In genomic region chr7:6010370-6010769, GRCh38 we compare ENCODE assay signal across 10 cellular contexts. TPM values are rescaled to one million over a fixed set of nuclear protein-coding genes. Genes with fewer than 3 reads are reported as not detected.
A peak's percentile ranks its signal among the peaks of the same experiment; 100 is the strongest.
DNase-seq lines count a peak whose midpoint lies in the region; ATAC-seq and TF ChIP-seq lines count a peak whose summit lies in the region.
"Not testable (repeated sequence)": the region's sequence is repeated elsewhere in the genome, so short reads cannot be mapped to it uniquely, and the experiment has no call there.
"Had no signal": no experiment of that assay in that cellular context is flagged by ENCODE, and none has a peak within 500 bp of the region (broad histone marks: within the 10 kb centered on the region; RNA-seq: fewer than 3 reads in every experiment).

No MANE protein-coding gene starts in this region.

- H3K27ac ChIP-seq in CD4-positive, alpha-beta memory T cell (ENCODE audit: low read depth, low read length); HUES64 (ENCODE audit: low read depth, low read length); iPS-20b (ENCODE audit: low read length); neural progenitor cell; thoracic aorta: not testable (repeated sequence)

- peaks cover 16% of the 10 kb centered on the region for H3F3A ChIP-seq in neural progenitor cell (ENCODE audit: low read depth)

- 95% methylated on average over 8 of the region's 8 CpGs for WGBS in HUES64

- peak overlapping the region; percentile 20 to 93 (median 85) for H3K27ac Mint-ChIP-seq in CD4-positive, alpha-beta memory T cell
- peak overlapping the region; percentile 56 to 65 for H3K27ac Mint-ChIP-seq in T-cell
- peak overlapping the region; percentile 59 for H3K27ac Mint-ChIP-seq in activated naive CD4-positive, alpha-beta T cell treated with anti-CD3 and anti-CD28 coated beads for 36 hours
- H3K27ac Mint-ChIP-seq in effector memory CD8-positive, alpha-beta T cell: peak overlapping the region; percentile 31 to 93
- H3K27ac Mint-ChIP-seq in neural progenitor cell: not testable (repeated sequence)

- CTCF ChIA-PET in CD4-positive, alpha-beta memory T cell (lab: Charles Lee; ENCODE audit: partially characterized antibody); activated naive CD4-positive, alpha-beta T cell treated with anti-CD3 and anti-CD28 coated beads for 36 hours (lab: Charles Lee): not testable (repeated sequence)
- CTCF ChIA-PET in T-cell (lab: Charles Lee): interaction anchor here in 1 of 2 donors (1.7 kb wide), 1 partner anchor 17 kb away, joined by 4 read pairs; no protein-coding TSS in a partner anchor

- not testable (repeated sequence) for TF ChIP-seq CTCF in neural progenitor cell (IDR thresholded peaks at IDR 0.05); thoracic aorta (IDR thresholded peaks at IDR 0.05)

- peaks cover 19 to 44% (median 26%) of the 10 kb centered on the region in 4 donors for H3K4me1 Mint-ChIP-seq in CD4-positive, alpha-beta memory T cell
- H3K4me1 Mint-ChIP-seq in T-cell (peaks cover 31 to 47% (median 36%) of the 10 kb centered on the region in 3 donors), neural progenitor cell (peaks cover 15% of the 10 kb centered on the region)
- peaks cover 48% of the 10 kb centered on the region for H3K4me1 Mint-ChIP-seq in activated naive CD4-positive, alpha-beta T cell treated with anti-CD3 and anti-CD28 coated beads for 36 hours (ENCODE audit: low read depth)
- H3K4me1 Mint-ChIP-seq in effector memory CD8-positive, alpha-beta T cell (ENCODE audit: low read depth in 2 of 2): peaks cover 14 to 24% of the 10 kb centered on the region in 2 donors

- peak overlapping the region; percentile 57 to 97 (median 82) for H3K4me3 Mint-ChIP-seq in CD4-positive, alpha-beta memory T cell
- H3K4me3 Mint-ChIP-seq in T-cell: peak overlapping the region; percentile 82 to 92 (median 82)
- peak overlapping the region; percentile 87 for H3K4me3 Mint-ChIP-seq in activated naive CD4-positive, alpha-beta T cell treated with anti-CD3 and anti-CD28 coated beads for 36 hours
- peak overlapping the region; percentile 83 to 88 for H3K4me3 Mint-ChIP-seq in effector memory CD8-positive, alpha-beta T cell
- H3K4me3 Mint-ChIP-seq in neural progenitor cell: peak overlapping the region; percentile 91

- peaks cover 21% of the 10 kb centered on the region for H3K4me1 ChIP-seq in CD4-positive, alpha-beta memory T cell (ENCODE audit: insufficient read depth, low read length)
- H3K4me1 ChIP-seq in HUES64 (ENCODE audit: insufficient read depth, low read length); iPS-20b (ENCODE audit: insufficient read depth, low read length); neural progenitor cell: not testable (repeated sequence)
- H3K4me1 ChIP-seq in thoracic aorta (ENCODE audit: control insufficient read depth in 1 of 2, low read depth in 2 of 2): peaks cover 9 to 17% of the 10 kb centered on the region in 2 donors

- H3K4me3 ChIP-seq in CD4-positive, alpha-beta memory T cell (ENCODE audit: low read length in 2 of 2): not testable (repeated sequence)
- H3K4me3 ChIP-seq in HUES64 (ENCODE audit: low read length) (peak overlapping the region; percentile 85), iPS-20b (ENCODE audit: low read length) (peak overlapping the region; percentile 88), neural progenitor cell (peak overlapping the region; percentile 65), thoracic aorta (peak overlapping the region; percentile 88)

- not testable (repeated sequence) for H2AFZ ChIP-seq in neural progenitor cell (replicated peaks)

- H3K27me3 ChIP-seq in CD4-positive, alpha-beta memory T cell (ENCODE audit: insufficient read depth, low read length); HUES64 (ENCODE audit: insufficient read depth, low read length); iPS-20b (ENCODE audit: insufficient read depth, low read length); neural progenitor cell; thoracic aorta (replicated peaks; ENCODE audit: insufficient read depth): not testable (repeated sequence)

- ATAC-seq in T-cell (replicated peaks in 1 of 4); effector memory CD8-positive, alpha-beta T cell (replicated peaks); thoracic aorta (ENCODE audit: insufficient number of reproducible peaks, low FRiP score, low read depth): not testable (repeated sequence)

- not testable (repeated sequence) for H3K27me3 Mint-ChIP-seq in CD4-positive, alpha-beta memory T cell; T-cell; activated naive CD4-positive, alpha-beta T cell treated with anti-CD3 and anti-CD28 coated beads for 36 hours (ENCODE audit: low read depth); effector memory CD8-positive, alpha-beta T cell; neural progenitor cell (ENCODE audit: insufficient read depth, low read depth)

- H3K9me3 Mint-ChIP-seq in CD4-positive, alpha-beta memory T cell; T-cell; activated naive CD4-positive, alpha-beta T cell treated with anti-CD3 and anti-CD28 coated beads for 36 hours; effector memory CD8-positive, alpha-beta T cell; neural progenitor cell: not testable (repeated sequence)

- not testable (repeated sequence) for DNase-seq in CD4-positive, alpha-beta memory T cell; T-cell; activated naive CD4-positive, alpha-beta T cell treated with anti-CD3 and anti-CD28 coated beads for 36 hours; effector memory CD8-positive, alpha-beta T cell; neural progenitor cell (ENCODE audit: low spot score); thoracic aorta (ENCODE audit: low spot score)

- H3K36me3 ChIP-seq in CD4-positive, alpha-beta memory T cell (ENCODE audit: insufficient read depth, low read length); neural progenitor cell; thoracic aorta: not testable (repeated sequence)
- H3K36me3 ChIP-seq in HUES64 (ENCODE audit: insufficient read depth, low read length) (peaks cover 40% of the 10 kb centered on the region), iPS-20b (ENCODE audit: insufficient read depth, low read depth, low read length) (peaks cover 36% of the 10 kb centered on the region)

- intact Hi-C loops in CD4-positive, alpha-beta memory T cell (cut with micrococcal nuclease): not testable (repeated sequence)
- intact Hi-C loops in activated naive CD4-positive, alpha-beta T cell treated with anti-CD3 and anti-CD28 coated beads for 36 hours (cut with micrococcal nuclease): loop anchor here (2.0 kb wide), 1 partner anchor 260 kb away; no protein-coding TSS in a partner anchor

- H4K20me1 ChIP-seq in neural progenitor cell (ENCODE audit: low read depth): not testable (repeated sequence)

- peak overlapping the region; percentile 98; the same call in 1 of the 2 replicates for H3K9ac ChIP-seq in HUES64 (ENCODE audit: low read depth, low read length)
- peak overlapping the region; percentile 66; the same call in 1 of the 2 replicates for H3K9ac ChIP-seq in iPS-20b (ENCODE audit: low read depth, low read length)
- H3K9ac ChIP-seq in neural progenitor cell: not testable (repeated sequence)

- not testable (repeated sequence) for H3K36me3 Mint-ChIP-seq in CD4-positive, alpha-beta memory T cell; T-cell
- H3K36me3 Mint-ChIP-seq in activated naive CD4-positive, alpha-beta T cell treated with anti-CD3 and anti-CD28 coated beads for 36 hours (ENCODE audit: low read depth): peaks cover 17% of the 10 kb centered on the region
- peaks cover 16% of the 10 kb centered on the region for H3K36me3 Mint-ChIP-seq in effector memory CD8-positive, alpha-beta T cell (ENCODE audit: insufficient read depth)
- peaks cover 12% of the 10 kb centered on the region for H3K36me3 Mint-ChIP-seq in neural progenitor cell

- H3K9me3 ChIP-seq in CD4-positive, alpha-beta memory T cell (ENCODE audit: control insufficient read depth in 1 of 2, low read length in 2 of 2); HUES64 (ENCODE audit: insufficient read depth, low read depth, low read length); iPS-20b (ENCODE audit: insufficient read depth, low read depth, low read length); neural progenitor cell (ENCODE audit: low read depth); thoracic aorta: not testable (repeated sequence)

- peak overlapping the region; percentile 71 for H3K4me2 ChIP-seq in neural progenitor cell

- peaks cover 86% of the 10 kb centered on the region for H3K79me2 ChIP-seq in neural progenitor cell (ENCODE audit: low read depth)

- POLR2A ChIA-PET in CD4-positive, alpha-beta memory T cell (lab: Charles Lee; ENCODE audit: partially characterized antibody): not testable (repeated sequence)
- POLR2A ChIA-PET in T-cell (lab: Charles Lee): interaction anchor here in 1 of 2 donors (0.7 kb wide), 1 partner anchor 326 kb away, joined by 5 read pairs; no protein-coding TSS in a partner anchor

RNA-seq across cellular contexts. Expression of gene AIMP2, which starts 1.3 kb away (rescaled TPM):
- total RNA-seq in CD4-positive, alpha-beta memory T cell: 10 to 100 TPM; 10.7 to 10.8 TPM
- polyA plus RNA-seq in CD4-positive, alpha-beta memory T cell: 10 to 100 TPM; 20.1 to 20.8 TPM
- polyA plus RNA-seq in HUES64 (2013, experiment 1 of 2): 80.6 TPM
- 73.9 TPM for polyA plus RNA-seq in HUES64 (2013, experiment 2 of 2)
- total RNA-seq in T-cell (10 to 100 TPM in 3 of 5 donors, 1 to 10 TPM in 2; 7.8 to 17.4 (median 14.1) TPM), neural progenitor cell (ENCODE audit: low replicate concordance) (38.4 and 52.1 TPM in 2 replicates), thoracic aorta (10 to 100 TPM; 37.0 to 47.1 TPM)
- 10 to 100 TPM; 30.8 to 32.2 TPM for total RNA-seq in activated naive CD4-positive, alpha-beta T cell treated with anti-CD3 and anti-CD28 coated beads for 36 hours

RNA-seq across cellular contexts. Expression of gene PMS2, which starts 1.5 kb away (rescaled TPM):
- total RNA-seq in CD4-positive, alpha-beta memory T cell: 10 to 100 TPM; 22.7 to 23.2 TPM
- 10 to 100 TPM in 1 of 2 donors, 1 to 10 TPM in 1; 7.6 to 14.2 TPM for polyA plus RNA-seq in CD4-positive, alpha-beta memory T cell
- polyA plus RNA-seq in HUES64 (2013, experiment 1 of 2): 9.1 TPM
- 9.7 TPM for polyA plus RNA-seq in HUES64 (2013, experiment 2 of 2)
- total RNA-seq in T-cell (10 to 100 TPM; 13.5 to 21.0 (median 20.0) TPM), neural progenitor cell (ENCODE audit: low replicate concordance) (23.1 and 35.8 TPM in 2 replicates), thoracic aorta (10 to 100 TPM in 1 of 2 donors, 1 to 10 TPM in 1; 8.4 to 14.2 TPM)
- total RNA-seq in activated naive CD4-positive, alpha-beta T cell treated with anti-CD3 and anti-CD28 coated beads for 36 hours: 10 to 100 TPM; 19.4 to 19.8 TPM

RNA-seq across cellular contexts. Expression of gene ANKRD61, which starts 20.8 kb away (rescaled TPM):
- not detected for total RNA-seq in CD4-positive, alpha-beta memory T cell
- polyA plus RNA-seq in CD4-positive, alpha-beta memory T cell: under 1 TPM in 1 of 2 donors, not detected in 1; 0.40 TPM
- polyA plus RNA-seq in HUES64 (2013, experiment 1 of 2): 0.15 TPM
- 0.25 TPM for polyA plus RNA-seq in HUES64 (2013, experiment 2 of 2)
- total RNA-seq in T-cell (not detected), neural progenitor cell (ENCODE audit: low replicate concordance) (0.46 TPM in 1 of 2 replicates, not detected in the other), thoracic aorta (not detected)
- total RNA-seq in activated naive CD4-positive, alpha-beta T cell treated with anti-CD3 and anti-CD28 coated beads for 36 hours: not detected
- total RNA-seq: liver had no signal

RNA-seq across cellular contexts. Expression of gene RSPH10B, which starts 39.9 kb away (rescaled TPM):
- total RNA-seq in CD4-positive, alpha-beta memory T cell: not detected
- polyA plus RNA-seq in CD4-positive, alpha-beta memory T cell: not detected
- polyA plus RNA-seq in HUES64 (2013, experiment 1 of 2): 0.20 TPM
- not detected for polyA plus RNA-seq in HUES64 (2013, experiment 2 of 2)
- total RNA-seq in T-cell (under 1 TPM in 3 of 5 donors, not detected in 2; 0.56 to 0.90 (median 0.65) TPM), neural progenitor cell (ENCODE audit: low replicate concordance) (0.11 and 0.56 TPM in 2 replicates), thoracic aorta (under 1 TPM in 1 of 2 donors, not detected in 1; 0.14 TPM)
- not detected for total RNA-seq in activated naive CD4-positive, alpha-beta T cell treated with anti-CD3 and anti-CD28 coated beads for 36 hours
- total RNA-seq: posterior vena cava had no signal

RNA-seq across cellular contexts. Expression of gene EIF2AK1, which starts 48.6 kb away (rescaled TPM):
- total RNA-seq in CD4-positive, alpha-beta memory T cell: 10 to 100 TPM; 69.9 to 77.0 TPM
- polyA plus RNA-seq in CD4-positive, alpha-beta memory T cell: 10 to 100 TPM; 79.4 to 90.7 TPM
- polyA plus RNA-seq in HUES64 (2013, experiment 1 of 2): 70.9 TPM
- polyA plus RNA-seq in HUES64 (2013, experiment 2 of 2): 70.8 TPM
- total RNA-seq in T-cell: 10 to 100 TPM; 55.8 to 82.6 (median 69.9) TPM
- total RNA-seq in activated naive CD4-positive, alpha-beta T cell treated with anti-CD3 and anti-CD28 coated beads for 36 hours: 100 to 1,000 TPM; 119 to 124 TPM
- 70.1 and 130 TPM in 2 replicates for total RNA-seq in neural progenitor cell (ENCODE audit: low replicate concordance)
- total RNA-seq in thoracic aorta: 100 to 1,000 TPM; 143 to 201 TPM
